Comparison of ENCODE assay signal across 1 cellular context in genomic region chr4:183469327-183469726, GRCh38.
TF ChIP-seq lines count a peak whose summit lies in the region.

No MANE protein-coding gene starts in this region.

TF ChIP-seq in A549, 52 proteins besides CTCF, POLR2A, EP300 and RAD21 (continued from another document):
- TF ChIP-seq REST (IDR thresholded peaks at IDR 0.05) (no peak), FOSL2 (IDR thresholded peaks at IDR 0.05) (no peak), FOSL2 (CRISPR knock-in tag; IDR thresholded peaks at IDR 0.05) (no peak), RCOR1 (IDR thresholded peaks at IDR 0.05; ENCODE audit: low read depth, low read length) (no peak), HDAC2 (IDR thresholded peaks at IDR 0.05) (no peak), JUN (IDR thresholded peaks at IDR 0.05) (no peak), USF2 (IDR thresholded peaks at IDR 0.05) (no peak), ZSCAN20 (CRISPR knock-in tag; IDR thresholded peaks at IDR 0.05) (no peak), MAZ (IDR thresholded peaks at IDR 0.05; ENCODE audit: borderline replicate concordance, low read depth, low read length) (no peak), JUNB (IDR thresholded peaks at IDR 0.05) (no peak), E2F6 (IDR thresholded peaks at IDR 0.05; ENCODE audit: borderline replicate concordance, low read depth) (no peak), SREBF2 (IDR thresholded peaks at IDR 0.05) (no peak), POLR2AphosphoS2 (conservative IDR thresholded peaks at IDR 0.05; ENCODE audit: low read length) (no peak)
